ENCODE assay signal across 12 cellular contexts in genomic region chr7:32059289-32060045, GRCh38. TPM values are rescaled to one million over a fixed set of nuclear protein-coding genes. Genes with fewer than 3 reads are reported as not detected.
DNase-seq lines count a peak whose midpoint lies in the region; TF ChIP-seq lines count a peak whose summit lies in the region.
"Had no signal": no experiment of that assay in that cellular context is flagged by ENCODE, and none has a peak within 500 bp of the region (broad histone marks: within the 10 kb centered on the region; RNA-seq: fewer than 3 reads in every experiment).

No MANE protein-coding gene starts in this region.

- H3K27ac ChIP-seq in dorsolateral prefrontal cortex, result peak overlapping the region; percentile 31 to 100 (median 85)
- H3K27ac ChIP-seq in ovary, result peak overlapping the region in 1 of 2 donors; percentile 1

- peaks cover 3% of the 10 kb centered on the region for H3K27me3 Mint-ChIP-seq in Caco-2 (ENCODE audit: insufficient read depth, unreplicated experiment)
- H3K27me3 Mint-ChIP-seq in activated T-helper 1 cell treated with anti-CD3 and anti-CD28 coated beads, Interleukin-12 subunit alpha, Interleukin-12 subunit beta, Interleukin-2, Interleukin-4 antibody, amounts not matched to agents 30 ng/mL and 10 ng/mL and 1 ng/mL, durations not matched to agents 14 hours and 24 hours and 36 hours (ENCODE audit: insufficient read depth), result no peaks in the 10 kb centered on the region

- H3K27ac Mint-ChIP-seq in Caco-2 (ENCODE audit: unreplicated experiment), result no peak overlapping the region
- no peak overlapping the region for H3K27ac Mint-ChIP-seq in activated T-helper 1 cell treated with anti-CD3 and anti-CD28 coated beads, Interleukin-12 subunit alpha, Interleukin-12 subunit beta, Interleukin-2, Interleukin-4 antibody, amounts not matched to agents 30 ng/mL and 10 ng/mL and 1 ng/mL, durations not matched to agents 14 hours and 24 hours and 36 hours
- H3K27ac Mint-ChIP-seq: H9 had no signal

- intact Hi-C loops in dorsolateral prefrontal cortex (cut with DNase I) (loop anchor here (5.0 to 10.0 kb wide), 2 partner anchors 177 to 275 kb away; no protein-coding TSS in a partner anchor), ovary (cut with DNase I) (no loop called here), Caco-2 (cut with micrococcal nuclease; ENCODE audit: unreplicated experiment) (no loop called here)
- intact Hi-C loops in activated T-helper 1 cell treated with anti-CD3 and anti-CD28 coated beads, Interleukin-12 subunit alpha, Interleukin-12 subunit beta, Interleukin-2, Interleukin-4 antibody, amounts not matched to agents 30 ng/mL and 10 ng/mL and 1 ng/mL, durations not matched to agents 14 hours and 24 hours and 36 hours (cut with micrococcal nuclease), result loop anchor here (10.0 kb wide), 1 partner anchor 315 kb away; no protein-coding TSS in a partner anchor

- no peaks in the 10 kb centered on the region for H3K36me3 Mint-ChIP-seq in Caco-2 (ENCODE audit: insufficient read depth, unreplicated experiment)
- no peaks in the 10 kb centered on the region for H3K36me3 Mint-ChIP-seq in activated T-helper 1 cell treated with anti-CD3 and anti-CD28 coated beads, Interleukin-12 subunit alpha, Interleukin-12 subunit beta, Interleukin-2, Interleukin-4 antibody, amounts not matched to agents 30 ng/mL and 10 ng/mL and 1 ng/mL, durations not matched to agents 14 hours and 24 hours and 36 hours (ENCODE audit: low read depth)

- H3K9me3 ChIP-seq in ovary (no peaks in the 10 kb centered on the region), Caco-2 (no peaks in the 10 kb centered on the region)

- H3K36me3 ChIP-seq in BJ (ENCODE audit: control insufficient read depth, insufficient read depth, low read length), result no peaks in the 10 kb centered on the region
- no peaks in the 10 kb centered on the region for H3K36me3 ChIP-seq in ovary
- no peaks in the 10 kb centered on the region for H3K36me3 ChIP-seq in Caco-2 (ENCODE audit: control insufficient read depth, insufficient read depth, low read length)

- DNase-seq in BJ (ENCODE audit: low read depth) (peak; percentile 76), LoVo (ENCODE audit: low spot score) (peak; percentile 23), dorsolateral prefrontal cortex (no peak), ovary (no peak), NCI-H226 (no peak), Caco-2 (no peak), GDM1 (lab: John Stamatoyannopoulos, UW) (no peak)
- DNase-seq in activated T-helper 1 cell treated with anti-CD3 and anti-CD28 coated beads, Interleukin-12 subunit alpha, Interleukin-12 subunit beta, Interleukin-2, Interleukin-4 antibody, amounts not matched to agents 30 ng/mL and 10 ng/mL and 1 ng/mL, durations not matched to agents 14 hours and 24 hours and 36 hours (ENCODE audit: low spot score), result no peak
- DNase-seq: activated CD8-positive, alpha-beta memory T cell treated with anti-CD3 and anti-CD28 coated beads, Interleukin-2, amount 50 U/mL, for 4 hours; H9; stimulated activated naive CD4-positive, alpha-beta T cell treated with Interleukin-2 at 50 U/mL for 16 hours had no signal

- POLR2A ChIA-PET in BJ (lab: Charles Lee) (no interaction called here), Caco-2 (lab: Charles Lee) (no interaction called here)

- H3K4me1 ChIP-seq in ovary (ENCODE audit: insufficient read depth), result peaks cover 2% of the 10 kb centered on the region
- no peaks in the 10 kb centered on the region for H3K4me1 ChIP-seq in Caco-2

- no peak for TF ChIP-seq EP300 in ovary (IDR thresholded peaks at IDR 0.05)

- no peak overlapping the region for H3K4me3 Mint-ChIP-seq in Caco-2 (ENCODE audit: unreplicated experiment)
- no peak overlapping the region for H3K4me3 Mint-ChIP-seq in activated T-helper 1 cell treated with anti-CD3 and anti-CD28 coated beads, Interleukin-12 subunit alpha, Interleukin-12 subunit beta, Interleukin-2, Interleukin-4 antibody, amounts not matched to agents 30 ng/mL and 10 ng/mL and 1 ng/mL, durations not matched to agents 14 hours and 24 hours and 36 hours

- no peaks in the 10 kb centered on the region for H3K9me3 Mint-ChIP-seq in Caco-2 (ENCODE audit: unreplicated experiment)
- no peaks in the 10 kb centered on the region for H3K9me3 Mint-ChIP-seq in activated T-helper 1 cell treated with anti-CD3 and anti-CD28 coated beads, Interleukin-12 subunit alpha, Interleukin-12 subunit beta, Interleukin-2, Interleukin-4 antibody, amounts not matched to agents 30 ng/mL and 10 ng/mL and 1 ng/mL, durations not matched to agents 14 hours and 24 hours and 36 hours
- H3K9me3 Mint-ChIP-seq: H9 had no signal

- 5 to 18% (median 13%) methylated on average over 6 of the region's 6 CpGs for WGBS in ovary, 3 donors

- H3K27me3 ChIP-seq in BJ (ENCODE audit: control insufficient read depth, insufficient read depth, low read length), result no peaks in the 10 kb centered on the region
- no peaks in the 10 kb centered on the region for H3K27me3 ChIP-seq in dorsolateral prefrontal cortex
- no peaks in the 10 kb centered on the region for H3K27me3 ChIP-seq in ovary
- no peaks in the 10 kb centered on the region for H3K27me3 ChIP-seq in Caco-2 (replicated peaks; ENCODE audit: control insufficient read depth, insufficient read depth, low read length)

- TF ChIP-seq POLR2A in ovary (IDR thresholded peaks at IDR 0.05), result no peak

- CTCF ChIA-PET in BJ (lab: Yijun Ruan, JAX) (interaction anchor here (0.7 to 1.4 kb wide), 4 partner anchors 11 to 110 kb away, joined by 3 to 5 read pairs (median 4); no protein-coding TSS in a partner anchor), Caco-2 (lab: Charles Lee) (no interaction called here)

- TF ChIP-seq CTCF in BJ (IDR thresholded peaks at IDR 0.05; ENCODE audit: insufficient read depth, low read depth, low read length), result no peak
- peak in 1 of 56 donors; percentile 3 for TF ChIP-seq CTCF in dorsolateral prefrontal cortex (IDR thresholded peaks at IDR 0.05 in 54 of 56, conservative IDR thresholded peaks at IDR 0.05 in 2 of 56; ENCODE audit: low read depth in 1 of 56, partially characterized antibody in 56 of 56)
- no peak for TF ChIP-seq CTCF in ovary (IDR thresholded peaks at IDR 0.05)
- TF ChIP-seq CTCF in Caco-2 (IDR thresholded peaks at IDR 0.05; ENCODE audit: insufficient read depth in 1 of 2, low read depth in 1 of 2, low read length in 1 of 2, severe bottlenecking in 1 of 2, unreplicated experiment in 1 of 2), result no peak

- peak overlapping the region; percentile 19 for H3K4me3 ChIP-seq in BJ (ENCODE audit: low read depth, low read length)
- H3K4me3 ChIP-seq in dorsolateral prefrontal cortex, result peak overlapping the region in 58 of 59 donors; percentile 1 to 61 (median 43)
- peak overlapping the region; percentile 7 for H3K4me3 ChIP-seq in ovary
- H3K4me3 ChIP-seq in Caco-2 (ENCODE audit: low read depth, low read length), result no peak overlapping the region

- H3K4me1 Mint-ChIP-seq in Caco-2 (ENCODE audit: low read depth, unreplicated experiment), result no peaks in the 10 kb centered on the region
- H3K4me1 Mint-ChIP-seq in activated T-helper 1 cell treated with anti-CD3 and anti-CD28 coated beads, Interleukin-12 subunit alpha, Interleukin-12 subunit beta, Interleukin-2, Interleukin-4 antibody, amounts not matched to agents 30 ng/mL and 10 ng/mL and 1 ng/mL, durations not matched to agents 14 hours and 24 hours and 36 hours (ENCODE audit: low read depth), result no peaks in the 10 kb centered on the region

- BruUV-seq in Caco-2 (replicated peaks; lab: Mats Ljungman, UMichigan), result no TSS peak

RNA-seq across cellular contexts. Expression of gene PDE1C, which starts 10.7 kb away (rescaled TPM):
- polyA plus RNA-seq in BJ (2011; rRNA removed) (19.6 and 32.4 TPM in 2 replicates), ovary (10 to 100 TPM in 1 of 2 donors, 1 to 10 TPM in 1; 4.8 to 11.8 TPM)
- polyA minus RNA-seq in BJ (2011; rRNA and poly(A)+ RNA removed), result 88.5 and 119 TPM in 2 replicates
- total RNA-seq in dorsolateral prefrontal cortex (100 to 1,000 TPM in 28 of 120 experiments, 10 to 100 TPM in 92; 32.4 to 247 (median 78.1) TPM), ovary (10 to 100 TPM in 4 of 7 donors, 1 to 10 TPM in 3; 5.4 to 20.0 (median 11.8) TPM), Caco-2 (2022) (not detected in 2 replicates)
- not detected in 2 replicates for total RNA-seq in activated T-helper 1 cell treated with anti-CD3 and anti-CD28 coated beads, Interleukin-12 subunit alpha, Interleukin-12 subunit beta, Interleukin-2, Interleukin-4 antibody, amounts not matched to agents 30 ng/mL and 10 ng/mL and 1 ng/mL, durations not matched to agents 14 hours and 24 hours and 36 hours
- total RNA-seq: mononuclear cell had no signal

Comparison
In these comparisons a context has a peak if more than half of its experiments do, and no peak if none do; other contexts are left out.
1. DNase-seq: peak in BJ (single experiment) and LoVo (single experiment); none in dorsolateral prefrontal cortex (0 of 10), ovary (0 of 5), NCI-H226 (single experiment), Caco-2 (0 of 2), activated T-helper 1 cell treated with anti-CD3 and anti-CD28 coated beads, Interleukin-12 subunit alpha, Interleukin-12 subunit beta, Interleukin-2, Interleukin-4 antibody, amounts not matched to agents 30 ng/mL and 10 ng/mL and 1 ng/mL, durations not matched to agents 14 hours and 24 hours and 36 hours (single experiment) and GDM1 (single experiment).
2. intact Hi-C loops: an anchor here in dorsolateral prefrontal cortex (5.0 to 10.0 kb wide) and activated T-helper 1 cell treated with anti-CD3 and anti-CD28 coated beads, Interleukin-12 subunit alpha, Interleukin-12 subunit beta, Interleukin-2, Interleukin-4 antibody, amounts not matched to agents 30 ng/mL and 10 ng/mL and 1 ng/mL, durations not matched to agents 14 hours and 24 hours and 36 hours (10.0 kb wide); none called in ovary and Caco-2.